In the genomic region with DNA sequence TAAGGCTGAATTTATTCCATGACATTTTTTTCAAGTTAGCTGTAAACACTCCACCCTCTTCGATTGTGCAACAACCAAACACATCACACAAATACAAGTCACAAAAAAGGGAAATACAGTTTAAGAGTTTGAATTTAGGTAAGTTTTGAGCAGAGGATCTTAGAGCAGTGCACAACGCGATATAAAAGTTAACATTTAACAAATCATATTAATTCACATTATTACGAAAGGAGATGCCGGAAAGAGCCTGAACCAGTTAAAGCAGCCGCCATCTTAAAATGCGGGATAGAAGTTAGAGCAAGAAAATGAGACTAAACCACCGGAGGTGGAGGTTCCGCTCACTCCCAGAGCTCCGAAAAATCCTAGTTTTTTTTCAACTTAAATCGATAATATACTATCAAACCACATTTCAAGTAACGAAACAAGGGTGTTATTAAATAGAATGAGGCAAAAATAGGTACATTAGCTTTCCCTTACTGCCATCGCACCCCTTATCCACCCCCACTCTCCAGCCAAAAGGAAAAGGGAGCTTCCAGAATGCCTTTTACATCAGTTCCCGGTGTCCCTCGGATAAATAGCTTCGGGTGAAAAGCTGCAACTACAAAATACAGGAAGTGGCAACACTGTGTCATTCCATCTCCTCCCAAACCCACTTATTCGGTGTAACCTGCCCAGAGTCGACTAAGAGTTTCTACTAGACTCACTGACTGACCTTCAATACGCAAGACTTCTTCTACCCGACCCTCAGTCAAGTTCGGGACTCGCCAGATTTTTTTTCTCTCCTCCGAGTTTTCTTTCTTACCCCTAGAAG, we compare ENCODE assay signal across 9 cellular contexts. TPM values are rescaled to one million over a fixed set of nuclear protein-coding genes. Genes with fewer than 3 reads are reported as not detected.
DNase-seq lines count a peak whose midpoint lies in the region; ATAC-seq, FAIRE-seq and TF ChIP-seq lines count a peak whose summit lies in the region.
"Had no signal": no experiment of that assay in that cellular context is flagged by ENCODE, and none has a peak within 500 bp of the region (broad histone marks: within the 10 kb centered on the region; RNA-seq: fewer than 3 reads in every experiment).

No MANE protein-coding gene starts in this region.

- TF ChIP-seq RAD21 in K562 (CRISPR knock-in tag; conservative IDR thresholded peaks at IDR 0.05 in 1 of 2, IDR thresholded peaks at IDR 0.05 in 1 of 2) = no peak

- no peaks in the 10 kb centered on the region for H3K4me1 Mint-ChIP-seq in Calu3 (ENCODE audit: low read depth, unreplicated experiment)

- H3K9me3 Mint-ChIP-seq in Calu3 (ENCODE audit: low read depth, unreplicated experiment) = no peaks in the 10 kb centered on the region

- peak overlapping the region; percentile 99 for H3K27ac ChIP-seq in HL-60 (replicated peaks)
- H3K27ac ChIP-seq in K562 (ENCODE audit: extremely low read depth, low read depth, low read length) = peak overlapping the region; percentile 99

- H4K20me1 ChIP-seq in K562 (replicated peaks; ENCODE audit: control insufficient read depth, insufficient read depth, low read length) = peaks cover 40% of the 10 kb centered on the region

- CTCF ChIA-PET in Calu3 (lab: Charles Lee) (no interaction called here), K562 (lab: Yijun Ruan, JAX; ENCODE audit: low intra/inter-chr PET ratio) (no interaction called here)

- H3K4me2 ChIP-seq in K562 (ENCODE audit: insufficient read depth, low read length) = peak overlapping the region; percentile 95

- H3K4me1 ChIP-seq in K562 (replicated peaks in 1 of 2; ENCODE audit: control insufficient read depth in 2 of 2, insufficient read depth in 2 of 2, low read length in 2 of 2) = peaks cover 6 to 18% of the 10 kb centered on the region in 2 experiments; a peak in 4 of 5 replicates

- no peaks in the 10 kb centered on the region for H3K9me1 ChIP-seq in K562 (ENCODE audit: control insufficient read depth, insufficient read depth, low read length)

- peak overlapping the region; percentile 99 for H3K9ac ChIP-seq in K562 (ENCODE audit: insufficient read depth in 1 of 2, low read depth in 2 of 2, low read length in 2 of 2)

- H3K79me2 ChIP-seq in K562 (ENCODE audit: control insufficient read depth, insufficient read depth, low read length) = peaks cover 90% of the 10 kb centered on the region

- no peak for TF ChIP-seq EP300 in K562 (IDR thresholded peaks at IDR 0.05; ENCODE audit: low read length)

- no peak overlapping the region for H3K27ac Mint-ChIP-seq in Calu3 (ENCODE audit: unreplicated experiment)
- H3K27ac Mint-ChIP-seq: activated naive CD8-positive, alpha-beta T cell had no signal

- DNase-seq in Calu3 (no peak), HL-60 (ENCODE audit: low read depth in 1 of 2, low spot score in 1 of 2) (peak in 1 of 2 experiments; percentile 68), RPMI8226 (peak; percentile 47), K562 (ENCODE audit: extremely low read depth in 1 of 4, low spot score in 3 of 4) (peak in 2 of 4 experiments; percentile 17 to 63), ecto neural progenitor cell (ENCODE audit: low spot score) (no peak)
- DNase-seq in stimulated activated CD4-positive, alpha-beta T cell treated with anti-CD3 and anti-CD28 coated beads, Interleukin-2, amount 100 ng/mL, for 4 hours (ENCODE audit: low read depth) = peak; percentile 22

- no peak for TF ChIP-seq POLR2A in K562 (conservative IDR thresholded peaks at IDR 0.05)

- under 1% methylated on average over 23 of the region's 23 CpGs for WGBS in K562 (ENCODE audit: insufficient coverage, low coverage, missing lambda C conversion rate)

- in situ Hi-C loops in K562 (cut with MboI) = no loop called here

- H3K27me3 ChIP-seq in HL-60 (ENCODE audit: insufficient read depth, poor library complexity, severe bottlenecking) = no peaks in the 10 kb centered on the region
- H3K27me3 ChIP-seq in K562 (ENCODE audit: control insufficient read depth in 2 of 2, insufficient read depth in 2 of 2, low read length in 2 of 2) = no peaks in the 10 kb centered on the region

- TF ChIP-seq CTCF in Calu3 (IDR thresholded peaks at IDR 0.05; ENCODE audit: unreplicated experiment) = no peak
- no peak for TF ChIP-seq CTCF in HL-60 (IDR thresholded peaks at IDR 0.05; ENCODE audit: insufficient read depth, low read length)
- no peak for TF ChIP-seq CTCF in K562 (IDR thresholded peaks at IDR 0.05 in 2 of 3, conservative IDR thresholded peaks at IDR 0.05 in 1 of 3; ENCODE audit: insufficient read depth in 2 of 3, low read depth in 1 of 3, low read length in 3 of 3)

- H3K4me3 ChIP-seq in HL-60 (replicated peaks; ENCODE audit: insufficient read depth, low read length) = peak overlapping the region; percentile 83
- peak overlapping the region; percentile 97 for H3K4me3 ChIP-seq in K562

- POLR2A ChIA-PET in K562 (lab: Yijun Ruan, JAX) = interaction anchor here (0.7 to 5.0 kb wide), 6 partner anchors 9 to 1224 kb away, joined by 3 to 48 read pairs (median 6); a partner anchor contains a TSS

- H3K4me3 Mint-ChIP-seq in Calu3 (ENCODE audit: low read depth, unreplicated experiment) = no peak overlapping the region
- H3K4me3 Mint-ChIP-seq: activated naive CD8-positive, alpha-beta T cell had no signal

- intact Hi-C loops in Calu3 (cut with micrococcal nuclease; ENCODE audit: unreplicated experiment) (loop anchor here (5.0 to 10.0 kb wide), 3 partner anchors 192 to 269 kb away; a partner anchor contains a TSS), K562 (cut with micrococcal nuclease) (loop anchor here (2.0 to 5.0 kb wide), 6 partner anchors 63 to 323 kb away; a partner anchor contains a TSS)

- no peaks in the 10 kb centered on the region for H3K36me3 Mint-ChIP-seq in Calu3 (ENCODE audit: insufficient read depth, unreplicated experiment)

- BruUV-seq in Calu3 (replicated peaks; lab: Mats Ljungman, UMichigan) (TSS peak; percentile 14), K562 (replicated peaks; lab: Mats Ljungman, UMichigan) (no TSS peak)

- FAIRE-seq in K562 (lab: Jason Lieb, UNC) = peak; percentile 26
- peak; percentile 79 for FAIRE-seq in islet of Langerhans (lab: Jason Lieb, UNC)

- H3K36me3 ChIP-seq in K562 (ENCODE audit: control insufficient read depth, insufficient read depth, low read length) = peaks cover 60% of the 10 kb centered on the region

- ATAC-seq in K562 = peak; percentile 1
- ATAC-seq in GM21360 (IDR thresholded peaks at IDR 0.05; ENCODE audit: unreplicated experiment) = no peak

- no peaks in the 10 kb centered on the region for H3K27me3 Mint-ChIP-seq in Calu3 (ENCODE audit: unreplicated experiment)
- H3K27me3 Mint-ChIP-seq: activated naive CD8-positive, alpha-beta T cell had no signal

- H3K9me3 ChIP-seq in K562 (replicated peaks; ENCODE audit: control insufficient read depth, insufficient read depth, low read depth, low read length) = no peaks in the 10 kb centered on the region

- H2AFZ ChIP-seq in K562 (ENCODE audit: low read depth, low read length) = no peak overlapping the region

TF ChIP-seq in K562, 482 proteins besides CTCF, POLR2A, EP300 and RAD21 (continues in another document):
- TF ChIP-seq FOXK2 (conservative IDR thresholded peaks at IDR 0.05 in 1 of 2, IDR thresholded peaks at IDR 0.05 in 1 of 2; ENCODE audit: low read depth in 2 of 2) = peak; percentile 49 to 97; a peak in 3 of 4 replicates
- peak; percentile 4; the same call in 1 of the 2 replicates for TF ChIP-seq C11orf30 (IDR thresholded peaks at IDR 0.05; ENCODE audit: low read depth)
- TF ChIP-seq CEBPB (tag; IDR thresholded peaks at IDR 0.05) = peak; percentile 99
- no peak for TF ChIP-seq ZNF134 (CRISPR knock-in tag; conservative IDR thresholded peaks at IDR 0.05)
- TF ChIP-seq FOXP1 (CRISPR knock-in tag; IDR thresholded peaks at IDR 0.05) = 0 out of 2 replicates have a peak, but pooled peaks have one; percentile 34
- TF ChIP-seq BACH1 (tag; IDR thresholded peaks at IDR 0.05) = no peak
- TF ChIP-seq ETV1 (tag; conservative IDR thresholded peaks at IDR 0.05; ENCODE audit: low read depth) = peak; percentile 10; the same call in 1 of the 2 replicates

RNA-seq across cellular contexts. Expression of a gene that starts 1.9 kb away (rescaled TPM):
- total RNA-seq in Calu3 (2022) (235 and 243 TPM in 2 replicates), K562 (2014; rRNA removed) (434 and 562 TPM in 2 replicates), K562 (2014; rRNA removed; fragmentation: Illumina TruSeq; extraction: Trizol) (257 and 281 TPM in 2 replicates), K562 (2015; rRNA removed; fragmentation: Illumina TruSeq; extraction: Trizol) (305 and 313 TPM in 2 replicates), K562 (2021) (276 and 281 TPM in 2 replicates)
- 106 and 238 TPM in 2 replicates for total RNA-seq in K562 (2011; cell fraction: chromatin; rRNA removed; ENCODE audit: low replicate concordance)
- total RNA-seq in K562 (2011; cell fraction: nucleolus; rRNA removed) = 61.5 and 87.0 TPM in 2 replicates
- total RNA-seq in K562 (2011; cell fraction: nucleoplasm; rRNA removed) = 180 and 303 TPM in 2 replicates
- polyA plus RNA-seq in K562 (2011; rRNA removed) (348 and 408 TPM in 2 replicates), K562 (2014; fragmentation: Illumina TruSeq; extraction: Trizol) (447 and 618 TPM in 2 replicates), K562 (2014; fragmentation: Nextera tagmentation; extraction: Ambion mirVana) (100 to 1,000 TPM; 191 to 202 TPM), K562 (2014; rRNA removed) (292 and 329 TPM in 2 replicates)
- polyA plus RNA-seq in K562 (2011; cell fraction: cytosol; rRNA removed) = 357 and 381 TPM in 2 replicates
- 305 and 318 TPM in 2 replicates for polyA plus RNA-seq in K562 (2011; cell fraction: nucleus; rRNA removed)
- polyA plus RNA-seq in K562 (2012) = 235 and 382 TPM in 2 replicates
- polyA minus RNA-seq in K562 (2011; rRNA and poly(A)+ RNA removed) = 278 and 307 TPM in 2 replicates
- polyA minus RNA-seq in K562 (2011; cell fraction: cytosol; rRNA and poly(A)+ RNA removed) = 149 and 195 TPM in 2 replicates
- 123 and 159 TPM in 2 replicates for polyA minus RNA-seq in K562 (2011; cell fraction: nucleus; rRNA and poly(A)+ RNA removed)

RNA-seq across cellular contexts. Expression of a gene that starts 43.3 kb away (rescaled TPM):
- total RNA-seq in Calu3 (2022) (34.9 and 36.9 TPM in 2 replicates), K562 (2014; rRNA removed) (37.8 and 53.7 TPM in 2 replicates), K562 (2014; rRNA removed; fragmentation: Illumina TruSeq; extraction: Trizol) (68.4 and 73.7 TPM in 2 replicates), K562 (2015; rRNA removed; fragmentation: Illumina TruSeq; extraction: Trizol) (53.2 and 59.8 TPM in 2 replicates), K562 (2021) (50.2 and 55.9 TPM in 2 replicates)
- 16.2 and 28.9 TPM in 2 replicates for total RNA-seq in K562 (2011; cell fraction: chromatin; rRNA removed; ENCODE audit: low replicate concordance)
- 30.3 and 34.9 TPM in 2 replicates for total RNA-seq in K562 (2011; cell fraction: nucleolus; rRNA removed)
- 34.8 and 44.1 TPM in 2 replicates for total RNA-seq in K562 (2011; cell fraction: nucleoplasm; rRNA removed)
- polyA plus RNA-seq in K562 (2011; rRNA removed) (48.3 and 69.5 TPM in 2 replicates), K562 (2014; fragmentation: Illumina TruSeq; extraction: Trizol) (47.1 and 53.5 TPM in 2 replicates), K562 (2014; fragmentation: Nextera tagmentation; extraction: Ambion mirVana) (10 to 100 TPM; 87.2 to 91.4 TPM), K562 (2014; rRNA removed) (46.9 and 54.2 TPM in 2 replicates)
- 22.1 and 27.2 TPM in 2 replicates for polyA plus RNA-seq in K562 (2011; cell fraction: cytosol; rRNA removed)
- polyA plus RNA-seq in K562 (2011; cell fraction: nucleus; rRNA removed) = 15.0 and 15.3 TPM in 2 replicates
- polyA plus RNA-seq in K562 (2012) = 78.0 and 85.1 TPM in 2 replicates
- 21.6 and 27.4 TPM in 2 replicates for polyA minus RNA-seq in K562 (2011; rRNA and poly(A)+ RNA removed)
- polyA minus RNA-seq in K562 (2011; cell fraction: cytosol; rRNA and poly(A)+ RNA removed) = 11.4 and 21.0 TPM in 2 replicates
- polyA minus RNA-seq in K562 (2011; cell fraction: nucleus; rRNA and poly(A)+ RNA removed) = 5.1 and 8.3 TPM in 2 replicates

Comparison
In these comparisons a context has a peak if more than half of its experiments do, and no peak if none do; other contexts are left out.
1. DNase-seq: peak in RPMI8226 (single experiment) and stimulated activated CD4-positive, alpha-beta T cell treated with anti-CD3 and anti-CD28 coated beads, Interleukin-2, amount 100 ng/mL, for 4 hours (single experiment); none in Calu3 (single experiment) and ecto neural progenitor cell (single experiment).